1 cellular context compared by ENCODE assay signal in the genomic region with DNA sequence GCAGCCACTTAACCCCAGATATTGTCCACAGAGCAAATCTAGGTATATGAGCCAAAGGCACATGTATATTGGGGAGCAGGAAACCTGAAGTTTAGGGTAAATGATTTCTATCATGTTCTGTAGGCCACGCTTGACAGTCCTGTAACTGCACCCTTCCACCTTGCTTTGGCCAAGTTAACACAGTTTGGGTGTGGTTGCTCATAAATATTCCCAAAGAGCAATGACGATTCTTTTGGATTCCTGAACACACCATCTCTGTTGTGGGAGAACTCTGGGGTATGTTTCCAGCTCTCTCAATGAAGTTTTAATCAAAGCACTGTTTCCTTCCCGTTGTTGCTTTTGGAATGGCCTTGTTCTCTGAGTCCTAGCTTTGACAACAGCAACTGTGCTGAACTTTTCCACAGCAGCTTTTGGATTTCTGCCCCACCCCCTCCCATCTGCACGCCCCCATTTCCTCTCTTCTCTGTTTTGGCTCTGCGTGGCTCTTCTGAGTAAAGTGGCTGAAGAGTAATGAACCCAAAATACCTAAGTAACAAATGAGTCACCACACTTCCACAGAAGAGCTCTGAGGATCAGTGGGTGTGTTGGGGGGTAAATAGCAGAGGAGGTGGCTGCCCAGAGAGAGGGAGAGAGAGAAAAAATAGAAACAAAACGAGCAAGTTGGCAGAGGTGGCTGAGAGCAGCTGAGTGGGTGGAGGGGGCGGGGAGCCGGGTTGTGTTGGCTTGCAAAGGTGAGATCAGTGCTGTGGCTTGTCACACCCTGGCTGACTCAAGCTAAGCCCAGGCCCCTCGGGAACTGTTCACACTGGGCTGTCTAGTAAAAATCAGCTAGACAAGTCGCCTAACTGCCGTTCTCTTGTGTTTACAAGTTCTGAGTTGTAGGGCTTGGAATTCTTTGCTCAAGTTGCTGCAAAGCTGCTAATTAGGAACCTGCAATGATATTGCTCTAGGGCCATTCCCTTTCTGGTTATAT.
TF ChIP-seq lines count a peak whose summit lies in the region.

No MANE protein-coding gene starts in this region.

TF ChIP-seq in HEK293, 187 proteins besides CTCF, POLR2A, EP300 and RAD21 (continued from another document and continues in another):
- TF ChIP-seq, protein P1, sequence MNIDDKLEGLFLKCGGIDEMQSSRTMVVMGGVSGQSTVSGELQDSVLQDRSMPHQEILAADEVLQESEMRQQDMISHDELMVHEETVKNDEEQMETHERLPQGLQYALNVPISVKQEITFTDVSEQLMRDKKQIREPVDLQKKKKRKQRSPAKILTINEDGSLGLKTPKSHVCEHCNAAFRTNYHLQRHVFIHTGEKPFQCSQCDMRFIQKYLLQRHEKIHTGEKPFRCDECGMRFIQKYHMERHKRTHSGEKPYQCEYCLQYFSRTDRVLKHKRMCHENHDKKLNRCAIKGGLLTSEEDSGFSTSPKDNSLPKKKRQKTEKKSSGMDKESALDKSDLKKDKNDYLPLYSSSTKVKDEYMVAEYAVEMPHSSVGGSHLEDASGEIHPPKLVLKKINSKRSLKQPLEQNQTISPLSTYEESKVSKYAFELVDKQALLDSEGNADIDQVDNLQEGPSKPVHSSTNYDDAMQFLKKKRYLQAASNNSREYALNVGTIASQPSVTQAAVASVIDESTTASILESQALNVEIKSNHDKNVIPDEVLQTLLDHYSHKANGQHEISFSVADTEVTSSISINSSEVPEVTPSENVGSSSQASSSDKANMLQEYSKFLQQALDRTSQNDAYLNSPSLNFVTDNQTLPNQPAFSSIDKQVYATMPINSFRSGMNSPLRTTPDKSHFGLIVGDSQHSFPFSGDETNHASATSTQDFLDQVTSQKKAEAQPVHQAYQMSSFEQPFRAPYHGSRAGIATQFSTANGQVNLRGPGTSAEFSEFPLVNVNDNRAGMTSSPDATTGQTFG (tag by site-specific recombination; IDR thresholded peaks at IDR 0.05; ENCODE audit: borderline replicate concordance): no peak
- TF ChIP-seq ZNF623 (tag by site-specific recombination; IDR thresholded peaks at IDR 0.05) (no peak), ZNF548 (tag by site-specific recombination; IDR thresholded peaks at IDR 0.05) (no peak), KLF8 (tag by site-specific recombination; IDR thresholded peaks at IDR 0.05) (peak; percentile 88; the same call in 1 of the 2 replicates), ZNF138 (tag by site-specific recombination; IDR thresholded peaks at IDR 0.05; ENCODE audit: borderline replicate concordance) (no peak), ZNF10 (tag by site-specific recombination; IDR thresholded peaks at IDR 0.05) (no peak), ZNF776 (tag by site-specific recombination; IDR thresholded peaks at IDR 0.05; ENCODE audit: borderline replicate concordance) (no peak), ZNF747 (tag by site-specific recombination; IDR thresholded peaks at IDR 0.05) (no peak), TRIM28 (IDR thresholded peaks at IDR 0.05; ENCODE audit: borderline replicate concordance, low read length) (peak; percentile 93), ZNF350 (tag by site-specific recombination; IDR thresholded peaks at IDR 0.05) (no peak), ZNF530 (tag by site-specific recombination; IDR thresholded peaks at IDR 0.05; ENCODE audit: low read depth) (no peak), ZNF16 (tag by site-specific recombination; IDR thresholded peaks at IDR 0.05; ENCODE audit: low read depth) (no peak), ZNF701 (tag by site-specific recombination; IDR thresholded peaks at IDR 0.05) (no peak), GLI4 (tag by site-specific recombination; IDR thresholded peaks at IDR 0.05) (0 out of 2 replicates have a peak, but pooled peaks have one; percentile 63), MEIS1 (CRISPR knock-in tag; IDR thresholded peaks at IDR 0.05; ENCODE audit: borderline replicate concordance) (no peak), ZNF48 (tag by site-specific recombination; IDR thresholded peaks at IDR 0.05) (no peak), ZNF670 (tag by site-specific recombination; IDR thresholded peaks at IDR 0.05; ENCODE audit: low read depth) (no peak), ZNF423 (tag by site-specific recombination; IDR thresholded peaks at IDR 0.05) (peak; percentile 98), SALL2 (tag by site-specific recombination; IDR thresholded peaks at IDR 0.05; ENCODE audit: borderline replicate concordance) (no peak), ZNF571 (tag by site-specific recombination; IDR thresholded peaks at IDR 0.05) (no peak), ZNF677 (tag by site-specific recombination; IDR thresholded peaks at IDR 0.05) (no peak), SP7 (tag by site-specific recombination; IDR thresholded peaks at IDR 0.05) (peak; percentile 97), ZNF354C (tag by site-specific recombination; IDR thresholded peaks at IDR 0.05; ENCODE audit: borderline replicate concordance, low read depth) (no peak), HOXC10 (CRISPR knock-in tag; IDR thresholded peaks at IDR 0.05) (no peak), ZSCAN16 (tag by site-specific recombination; IDR thresholded peaks at IDR 0.05) (no peak; the same call in 1 of the 2 replicates), OSR2 (tag by site-specific recombination; IDR thresholded peaks at IDR 0.05) (peak; percentile 57; the same call in 1 of the 2 replicates), ZNF707 (tag by site-specific recombination; IDR thresholded peaks at IDR 0.05) (no peak), ZNF324 (tag by site-specific recombination; IDR thresholded peaks at IDR 0.05) (peak; percentile 95), ZNF169 (tag by site-specific recombination; IDR thresholded peaks at IDR 0.05) (no peak), ZNF121 (tag by site-specific recombination; IDR thresholded peaks at IDR 0.05) (no peak), ZNF654 (tag by site-specific recombination; IDR thresholded peaks at IDR 0.05; ENCODE audit: low read depth) (no peak), KLF16 (tag by site-specific recombination; IDR thresholded peaks at IDR 0.05) (peak; percentile 95), ZNF174 (tag by site-specific recombination; IDR thresholded peaks at IDR 0.05) (no peak), RBAK (tag by site-specific recombination; IDR thresholded peaks at IDR 0.05) (no peak), ZNF777 (tag by site-specific recombination; IDR thresholded peaks at IDR 0.05; ENCODE audit: borderline replicate concordance) (no peak), ZBTB21 (tag by site-specific recombination; IDR thresholded peaks at IDR 0.05) (peak; percentile 63), ZNF157 (tag by site-specific recombination; IDR thresholded peaks at IDR 0.05) (no peak)
- TF ChIP-seq, protein P2, sequence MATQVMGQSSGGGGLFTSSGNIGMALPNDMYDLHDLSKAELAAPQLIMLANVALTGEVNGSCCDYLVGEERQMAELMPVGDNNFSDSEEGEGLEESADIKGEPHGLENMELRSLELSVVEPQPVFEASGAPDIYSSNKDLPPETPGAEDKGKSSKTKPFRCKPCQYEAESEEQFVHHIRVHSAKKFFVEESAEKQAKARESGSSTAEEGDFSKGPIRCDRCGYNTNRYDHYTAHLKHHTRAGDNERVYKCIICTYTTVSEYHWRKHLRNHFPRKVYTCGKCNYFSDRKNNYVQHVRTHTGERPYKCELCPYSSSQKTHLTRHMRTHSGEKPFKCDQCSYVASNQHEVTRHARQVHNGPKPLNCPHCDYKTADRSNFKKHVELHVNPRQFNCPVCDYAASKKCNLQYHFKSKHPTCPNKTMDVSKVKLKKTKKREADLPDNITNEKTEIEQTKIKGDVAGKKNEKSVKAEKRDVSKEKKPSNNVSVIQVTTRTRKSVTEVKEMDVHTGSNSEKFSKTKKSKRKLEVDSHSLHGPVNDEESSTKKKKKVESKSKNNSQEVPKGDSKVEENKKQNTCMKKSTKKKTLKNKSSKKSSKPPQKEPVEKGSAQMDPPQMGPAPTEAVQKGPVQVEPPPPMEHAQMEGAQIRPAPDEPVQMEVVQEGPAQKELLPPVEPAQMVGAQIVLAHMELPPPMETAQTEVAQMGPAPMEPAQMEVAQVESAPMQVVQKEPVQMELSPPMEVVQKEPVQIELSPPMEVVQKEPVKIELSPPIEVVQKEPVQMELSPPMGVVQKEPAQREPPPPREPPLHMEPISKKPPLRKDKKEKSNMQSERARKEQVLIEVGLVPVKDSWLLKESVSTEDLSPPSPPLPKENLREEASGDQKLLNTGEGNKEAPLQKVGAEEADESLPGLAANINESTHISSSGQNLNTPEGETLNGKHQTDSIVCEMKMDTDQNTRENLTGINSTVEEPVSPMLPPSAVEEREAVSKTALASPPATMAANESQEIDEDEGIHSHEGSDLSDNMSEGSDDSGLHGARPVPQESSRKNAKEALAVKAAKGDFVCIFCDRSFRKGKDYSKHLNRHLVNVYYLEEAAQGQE (tag by site-specific recombination; IDR thresholded peaks at IDR 0.05): no peak
- TF ChIP-seq, protein P3, sequence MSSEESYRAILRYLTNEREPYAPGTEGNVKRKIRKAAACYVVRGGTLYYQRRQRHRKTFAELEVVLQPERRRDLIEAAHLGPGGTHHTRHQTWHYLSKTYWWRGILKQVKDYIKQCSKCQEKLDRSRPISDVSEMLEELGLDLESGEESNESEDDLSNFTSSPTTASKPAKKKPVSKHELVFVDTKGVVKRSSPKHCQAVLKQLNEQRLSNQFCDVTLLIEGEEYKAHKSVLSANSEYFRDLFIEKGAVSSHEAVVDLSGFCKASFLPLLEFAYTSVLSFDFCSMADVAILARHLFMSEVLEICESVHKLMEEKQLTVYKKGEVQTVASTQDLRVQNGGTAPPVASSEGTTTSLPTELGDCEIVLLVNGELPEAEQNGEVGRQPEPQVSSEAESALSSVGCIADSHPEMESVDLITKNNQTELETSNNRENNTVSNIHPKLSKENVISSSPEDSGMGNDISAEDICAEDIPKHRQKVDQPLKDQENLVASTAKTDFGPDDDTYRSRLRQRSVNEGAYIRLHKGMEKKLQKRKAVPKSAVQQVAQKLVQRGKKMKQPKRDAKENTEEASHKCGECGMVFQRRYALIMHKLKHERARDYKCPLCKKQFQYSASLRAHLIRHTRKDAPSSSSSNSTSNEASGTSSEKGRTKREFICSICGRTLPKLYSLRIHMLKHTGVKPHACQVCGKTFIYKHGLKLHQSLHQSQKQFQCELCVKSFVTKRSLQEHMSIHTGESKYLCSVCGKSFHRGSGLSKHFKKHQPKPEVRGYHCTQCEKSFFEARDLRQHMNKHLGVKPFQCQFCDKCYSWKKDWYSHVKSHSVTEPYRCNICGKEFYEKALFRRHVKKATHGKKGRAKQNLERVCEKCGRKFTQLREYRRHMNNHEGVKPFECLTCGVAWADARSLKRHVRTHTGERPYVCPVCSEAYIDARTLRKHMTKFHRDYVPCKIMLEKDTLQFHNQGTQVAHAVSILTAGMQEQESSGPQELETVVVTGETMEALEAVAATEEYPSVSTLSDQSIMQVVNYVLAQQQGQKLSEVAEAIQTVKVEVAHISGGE (tag by site-specific recombination; conservative IDR thresholded peaks at IDR 0.05; ENCODE audit: low read depth): no peak
- TF ChIP-seq, protein P4, sequence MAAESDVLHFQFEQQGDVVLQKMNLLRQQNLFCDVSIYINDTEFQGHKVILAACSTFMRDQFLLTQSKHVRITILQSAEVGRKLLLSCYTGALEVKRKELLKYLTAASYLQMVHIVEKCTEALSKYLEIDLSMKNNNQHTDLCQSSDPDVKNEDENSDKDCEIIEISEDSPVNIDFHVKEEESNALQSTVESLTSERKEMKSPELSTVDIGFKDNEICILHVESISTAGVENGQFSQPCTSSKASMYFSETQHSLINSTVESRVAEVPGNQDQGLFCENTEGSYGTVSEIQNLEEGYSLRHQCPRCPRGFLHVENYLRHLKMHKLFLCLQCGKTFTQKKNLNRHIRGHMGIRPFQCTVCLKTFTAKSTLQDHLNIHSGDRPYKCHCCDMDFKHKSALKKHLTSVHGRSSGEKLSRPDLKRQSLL (tag by site-specific recombination; IDR thresholded peaks at IDR 0.05): no peak
- TF ChIP-seq, protein P5, sequence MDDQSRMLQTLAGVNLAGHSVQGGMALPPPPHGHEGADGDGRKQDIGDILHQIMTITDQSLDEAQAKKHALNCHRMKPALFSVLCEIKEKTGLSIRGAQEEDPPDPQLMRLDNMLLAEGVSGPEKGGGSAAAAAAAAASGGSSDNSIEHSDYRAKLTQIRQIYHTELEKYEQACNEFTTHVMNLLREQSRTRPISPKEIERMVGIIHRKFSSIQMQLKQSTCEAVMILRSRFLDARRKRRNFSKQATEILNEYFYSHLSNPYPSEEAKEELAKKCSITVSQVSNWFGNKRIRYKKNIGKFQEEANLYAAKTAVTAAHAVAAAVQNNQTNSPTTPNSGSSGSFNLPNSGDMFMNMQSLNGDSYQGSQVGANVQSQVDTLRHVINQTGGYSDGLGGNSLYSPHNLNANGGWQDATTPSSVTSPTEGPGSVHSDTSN (CRISPR knock-in tag; IDR thresholded peaks at IDR 0.05): no peak
- TF ChIP-seq, protein P6, sequence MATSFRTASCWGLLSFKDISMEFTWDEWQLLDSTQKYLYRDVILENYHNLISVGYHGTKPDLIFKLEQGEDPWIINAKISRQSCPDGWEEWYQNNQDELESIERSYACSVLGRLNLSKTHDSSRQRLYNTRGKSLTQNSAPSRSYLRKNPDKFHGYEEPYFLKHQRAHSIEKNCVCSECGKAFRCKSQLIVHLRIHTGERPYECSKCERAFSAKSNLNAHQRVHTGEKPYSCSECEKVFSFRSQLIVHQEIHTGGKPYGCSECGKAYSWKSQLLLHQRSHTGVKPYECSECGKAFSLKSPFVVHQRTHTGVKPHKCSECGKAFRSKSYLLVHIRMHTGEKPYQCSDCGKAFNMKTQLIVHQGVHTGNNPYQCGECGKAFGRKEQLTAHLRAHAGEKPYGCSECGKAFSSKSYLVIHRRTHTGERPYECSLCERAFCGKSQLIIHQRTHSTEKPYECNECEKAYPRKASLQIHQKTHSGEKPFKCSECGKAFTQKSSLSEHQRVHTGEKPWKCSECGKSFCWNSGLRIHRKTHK (tag by site-specific recombination; IDR thresholded peaks at IDR 0.05): no peak
- TF ChIP-seq, protein P7, sequence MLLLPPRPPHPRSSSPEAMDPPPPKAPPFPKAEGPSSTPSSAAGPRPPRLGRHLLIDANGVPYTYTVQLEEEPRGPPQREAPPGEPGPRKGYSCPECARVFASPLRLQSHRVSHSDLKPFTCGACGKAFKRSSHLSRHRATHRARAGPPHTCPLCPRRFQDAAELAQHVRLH (tag by site-specific recombination; IDR thresholded peaks at IDR 0.05): peak; percentile 60; the same call in 1 of the 2 replicates
- TF ChIP-seq, protein P8, sequence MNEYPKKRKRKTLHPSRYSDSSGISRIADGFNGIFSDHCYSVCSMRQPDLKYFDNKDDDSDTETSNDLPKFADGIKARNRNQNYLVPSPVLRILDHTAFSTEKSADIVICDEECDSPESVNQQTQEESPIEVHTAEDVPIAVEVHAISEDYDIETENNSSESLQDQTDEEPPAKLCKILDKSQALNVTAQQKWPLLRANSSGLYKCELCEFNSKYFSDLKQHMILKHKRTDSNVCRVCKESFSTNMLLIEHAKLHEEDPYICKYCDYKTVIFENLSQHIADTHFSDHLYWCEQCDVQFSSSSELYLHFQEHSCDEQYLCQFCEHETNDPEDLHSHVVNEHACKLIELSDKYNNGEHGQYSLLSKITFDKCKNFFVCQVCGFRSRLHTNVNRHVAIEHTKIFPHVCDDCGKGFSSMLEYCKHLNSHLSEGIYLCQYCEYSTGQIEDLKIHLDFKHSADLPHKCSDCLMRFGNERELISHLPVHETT (tag by site-specific recombination; IDR thresholded peaks at IDR 0.05): peak; percentile 73
- TF ChIP-seq, protein P9, sequence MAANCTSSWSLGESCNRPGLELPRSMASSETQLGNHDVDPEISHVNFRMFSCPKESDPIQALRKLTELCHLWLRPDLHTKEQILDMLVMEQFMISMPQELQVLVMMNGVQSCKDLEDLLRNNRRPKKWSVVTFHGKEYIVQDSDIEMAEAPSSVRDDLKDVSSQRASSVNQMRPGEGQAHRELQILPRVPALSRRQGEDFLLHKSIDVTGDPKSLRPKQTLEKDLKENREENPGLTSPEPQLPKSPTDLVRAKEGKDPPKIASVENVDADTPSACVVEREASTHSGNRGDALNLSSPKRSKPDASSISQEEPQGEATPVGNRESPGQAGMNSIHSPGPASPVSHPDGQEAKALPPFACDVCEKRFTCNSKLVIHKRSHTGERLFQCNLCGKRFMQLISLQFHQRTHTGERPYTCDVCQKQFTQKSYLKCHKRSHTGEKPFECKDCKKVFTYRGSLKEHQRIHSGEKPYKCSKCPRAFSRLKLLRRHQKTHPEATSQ (tag by site-specific recombination; IDR thresholded peaks at IDR 0.05): no peak
